8 cellular contexts compared by ENCODE assay signal in the genomic region with DNA sequence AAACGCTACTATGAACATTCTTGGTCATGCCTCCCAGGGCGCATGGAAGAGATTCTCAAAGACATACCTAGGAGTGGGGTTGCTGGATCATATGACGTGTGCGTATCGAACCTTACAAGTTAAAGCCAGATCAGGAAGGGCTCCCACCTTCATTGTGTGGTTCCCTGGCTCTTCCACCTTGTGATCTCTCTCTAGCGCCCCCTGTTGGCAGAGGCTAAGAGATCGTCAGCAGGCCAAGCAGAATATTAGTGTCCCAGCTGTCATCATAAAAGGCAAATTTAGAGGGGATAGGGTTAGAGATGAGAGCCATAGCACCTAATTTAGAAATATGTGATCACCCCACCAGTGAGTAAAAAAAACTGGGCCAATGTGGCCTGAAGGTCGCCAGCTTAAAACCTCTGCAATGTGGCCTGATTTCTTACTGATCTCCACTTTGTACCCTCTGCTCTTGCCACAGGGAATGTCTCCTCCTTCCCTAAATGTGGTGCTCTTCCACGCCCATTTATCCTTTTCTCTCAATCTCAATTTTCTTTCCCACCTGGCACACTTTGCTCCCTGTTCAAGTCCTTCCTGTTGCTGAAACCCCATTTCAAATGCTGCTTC.
A peak's percentile ranks its signal among the peaks of the same experiment; 100 is the strongest.
DNase-seq lines count a peak whose midpoint lies in the region; ATAC-seq and FAIRE-seq lines count a peak whose summit lies in the region.

No MANE protein-coding gene starts in this region.

- intact Hi-C loops in left ventricle myocardium superior (cut with micrococcal nuclease): loop anchor here (5.0 to 10.0 kb wide), 3 partner anchors 56 to 243 kb away; no protein-coding TSS in a partner anchor

- H3K27me3 Mint-ChIP-seq in activated naive CD8-positive, alpha-beta T cell treated with anti-CD3 and anti-CD28 coated beads, Interleukin-2, amount 10 ng/mL, durations not matched to agents 7 days and 5 days: no peaks in the 10 kb centered on the region

- peaks cover 3% of the 10 kb centered on the region for H3K4me1 Mint-ChIP-seq in activated naive CD8-positive, alpha-beta T cell treated with anti-CD3 and anti-CD28 coated beads, Interleukin-2, amount 10 ng/mL, durations not matched to agents 7 days and 5 days

- no peaks in the 10 kb centered on the region for H3K9me3 Mint-ChIP-seq in activated naive CD8-positive, alpha-beta T cell treated with anti-CD3 and anti-CD28 coated beads, Interleukin-2, amount 10 ng/mL, durations not matched to agents 7 days and 5 days

- no peak for FAIRE-seq in HTR-8/SVneo (lab: Jason Lieb, UNC)

- H3K36me3 Mint-ChIP-seq in activated naive CD8-positive, alpha-beta T cell treated with anti-CD3 and anti-CD28 coated beads, Interleukin-2, amount 10 ng/mL, durations not matched to agents 7 days and 5 days: no peaks in the 10 kb centered on the region

- no peak overlapping the region for H3K4me3 Mint-ChIP-seq in activated naive CD8-positive, alpha-beta T cell treated with anti-CD3 and anti-CD28 coated beads, Interleukin-2, amount 10 ng/mL, durations not matched to agents 7 days and 5 days

- peak; percentile 30 for ATAC-seq in activated naive CD8-positive, alpha-beta T cell treated with anti-CD3 and anti-CD28 coated beads, Interleukin-2, amount 10 ng/mL, durations not matched to agents 7 days and 5 days (ENCODE audit: low read depth)
- ATAC-seq in left ventricle myocardium superior (peak; percentile 65), GM18858 (IDR thresholded peaks at IDR 0.05; ENCODE audit: unreplicated experiment) (no peak), GM19397 (IDR thresholded peaks at IDR 0.05; ENCODE audit: unreplicated experiment) (no peak)

- POLR2A ChIA-PET in activated naive CD8-positive, alpha-beta T cell treated with anti-CD3 and anti-CD28 coated beads, Interleukin-2, amount 10 ng/mL, durations not matched to agents 7 days and 5 days (lab: Charles Lee): no interaction called here

- DNase-seq in DMS53 treated with DMSO at 0.1 percent for 48 hours (lab: John Stamatoyannopoulos, UW; ENCODE audit: unreplicated experiment) (peak; percentile 22), HTR-8/SVneo (ENCODE audit: insufficient read length, low spot score) (peak; percentile 27), SKM-1 (lab: John Stamatoyannopoulos, UW; ENCODE audit: unreplicated experiment) (peak; percentile 44), left ventricle myocardium superior (peak; percentile 51), smooth muscle cell of the brain vasculature (ENCODE audit: low read depth, low spot score) (peak; percentile 3)
- peak; percentile 49 for DNase-seq in activated naive CD8-positive, alpha-beta T cell treated with anti-CD3 and anti-CD28 coated beads, Interleukin-2, amount 10 ng/mL, durations not matched to agents 7 days and 5 days

- no peak overlapping the region for H3K27ac Mint-ChIP-seq in activated naive CD8-positive, alpha-beta T cell treated with anti-CD3 and anti-CD28 coated beads, Interleukin-2, amount 10 ng/mL, durations not matched to agents 7 days and 5 days

Comparison
In these comparisons a context has a peak if more than half of its experiments do, and no peak if none do; other contexts are left out.
1. ATAC-seq: peak in activated naive CD8-positive, alpha-beta T cell treated with anti-CD3 and anti-CD28 coated beads, Interleukin-2, amount 10 ng/mL, durations not matched to agents 7 days and 5 days (single experiment) and left ventricle myocardium superior (single experiment); none in GM18858 (single experiment) and GM19397 (single experiment).
2. Peak in every context shown above with its lines, with median percentiles within 50 percentile points of each other: DNase-seq.